In genomic region chr1:109213824-109214693, GRCh38 we compare ENCODE assay signal across 1 cellular context.
TF ChIP-seq lines count a peak whose summit lies in the region.

Gene SARS1, plus strand, starts transcription at chr1:109213918. Its CDS starts 75 bp downstream, at chr1:109213993.

TF ChIP-seq in K562, 482 proteins besides CTCF, POLR2A, EP300 and RAD21 (continued from another document and continues in another):
- TF ChIP-seq MLLT1 (IDR thresholded peaks at IDR 0.05) = peak in 1 of 2 experiments; percentile 73; a peak in 1 of 4 replicates
- TF ChIP-seq ZC3H8 (IDR thresholded peaks at IDR 0.05) = no peak
- TF ChIP-seq ZNF174 (CRISPR knock-in tag; IDR thresholded peaks at IDR 0.05) = 0 out of 2 replicates have a peak, but pooled peaks have one; percentile 8
- peak; percentile 61 for TF ChIP-seq POU5F1 (IDR thresholded peaks at IDR 0.05; ENCODE audit: borderline replicate concordance, low read depth, low read length, partially characterized antibody)
- TF ChIP-seq ARID4B (CRISPR knock-in tag; IDR thresholded peaks at IDR 0.05) = 0 out of 2 replicates have a peak, but pooled peaks have one; percentile 42
- peak; percentile 53; the same call in 1 of the 2 replicates for TF ChIP-seq ZBTB40 (IDR thresholded peaks at IDR 0.05)
- no peak for TF ChIP-seq ZBTB40 (CRISPR knock-in tag; IDR thresholded peaks at IDR 0.05)
- peak; percentile 15; the same call in 1 of the 2 replicates for TF ChIP-seq NBN (IDR thresholded peaks at IDR 0.05; ENCODE audit: low read depth)
- TF ChIP-seq RBM14 (IDR thresholded peaks at IDR 0.05; ENCODE audit: borderline replicate concordance, insufficient read depth, low read depth, low read length) = no peak
- TF ChIP-seq FOXA1 (IDR thresholded peaks at IDR 0.05; ENCODE audit: borderline replicate concordance) = no peak
- TF ChIP-seq DEAF1 (CRISPR knock-in tag; IDR thresholded peaks at IDR 0.05) = no peak
- peak in 1 of 2 experiments; percentile 60; a peak in 2 of 4 replicates for TF ChIP-seq UBTF (IDR thresholded peaks at IDR 0.05; ENCODE audit: borderline replicate concordance in 1 of 2, low read depth in 2 of 2, low read length in 2 of 2)
- no peak for TF ChIP-seq SMARCC2 (IDR thresholded peaks at IDR 0.05; ENCODE audit: low read depth)
- TF ChIP-seq ZKSCAN1 (IDR thresholded peaks at IDR 0.05; ENCODE audit: low read depth, low read length) = peak; percentile 2; the same call in 1 of the 2 replicates
- no peak for TF ChIP-seq ZNF384 (IDR thresholded peaks at IDR 0.05; ENCODE audit: low read depth, low read length)
- peak; percentile 44; the same call in 1 of the 2 replicates for TF ChIP-seq BRD4 (IDR thresholded peaks at IDR 0.05)
- peak; percentile 61; the same call in 1 of the 2 replicates for TF ChIP-seq MBD2 (IDR thresholded peaks at IDR 0.05; ENCODE audit: borderline replicate concordance, low read depth)
- no peak for TF ChIP-seq ZNF253 (CRISPR knock-in tag; conservative IDR thresholded peaks at IDR 0.05)
- no peak for TF ChIP-seq SMAD1 (IDR thresholded peaks at IDR 0.05; ENCODE audit: low read depth, low read length, partially characterized antibody)
- no peak for TF ChIP-seq POLR3A (IDR thresholded peaks at IDR 0.05; ENCODE audit: borderline replicate concordance, extremely low read depth, insufficient read depth, insufficient read length)
- TF ChIP-seq RBBP5 (IDR thresholded peaks at IDR 0.05; ENCODE audit: borderline replicate concordance, insufficient read depth, low read length, poor library complexity, severe bottlenecking) = peak; percentile 94
- TF ChIP-seq CREB5 (CRISPR knock-in tag; IDR thresholded peaks at IDR 0.05) = no peak
- no peak for TF ChIP-seq PHTF2 (CRISPR knock-in tag; IDR thresholded peaks at IDR 0.05)
- no peak; the same call in 1 of the 2 replicates for TF ChIP-seq TOE1 (IDR thresholded peaks at IDR 0.05; ENCODE audit: borderline replicate concordance)
- TF ChIP-seq TOE1 (CRISPR knock-in tag; IDR thresholded peaks at IDR 0.05; ENCODE audit: borderline replicate concordance, low read depth) = no peak
- TF ChIP-seq HDAC2 (IDR thresholded peaks at IDR 0.05) = peak; percentile 12
- no peak for TF ChIP-seq ELK3 (CRISPR knock-in tag; IDR thresholded peaks at IDR 0.05)
- peak; percentile 100 for TF ChIP-seq KLF1 (tag; IDR thresholded peaks at IDR 0.05)
- TF ChIP-seq ETV5 (CRISPR knock-in tag; IDR thresholded peaks at IDR 0.05; ENCODE audit: low read depth) = peak; percentile 95
- peak; percentile 78 for TF ChIP-seq HNRNPLL (IDR thresholded peaks at IDR 0.05; ENCODE audit: low read depth, low read length, poor library complexity, severe bottlenecking)
